Comparison of ENCODE assay signal across 19 cellular contexts in genomic region chr5:168780888-168781287, GRCh38.
A peak's percentile ranks its signal among the peaks of the same experiment; 100 is the strongest.
DNase-seq lines count a peak whose midpoint lies in the region; ATAC-seq and TF ChIP-seq lines count a peak whose summit lies in the region.
"Had no signal": no experiment of that assay in that cellular context is flagged by ENCODE, and none has a peak within 500 bp of the region (broad histone marks: within the 10 kb centered on the region; RNA-seq: fewer than 3 reads in every experiment).

No MANE protein-coding gene starts in this region.

- no peak overlapping the region for H3K4me2 ChIP-seq in neural progenitor cell
- H3K4me2 ChIP-seq: BLaER1 had no signal

- H3K9me3 ChIP-seq in endodermal cell (ENCODE audit: control insufficient read depth, low read length) (peaks cover 6% of the 10 kb centered on the region), neural progenitor cell (ENCODE audit: low read depth) (no peaks in the 10 kb centered on the region)
- H3K9me3 ChIP-seq: BLaER1, HAP-1 had no signal

- no peak overlapping the region for H2AFZ ChIP-seq in neural progenitor cell (replicated peaks)

- H3K4me3 Mint-ChIP-seq in WTC11 (no peak overlapping the region), endodermal cell (no peak overlapping the region), neural progenitor cell (no peak overlapping the region)
- H3K4me3 Mint-ChIP-seq: B cell; CD4-positive, CD25-positive, alpha-beta regulatory T cell; CD8-positive, alpha-beta T cell; HFFc6 had no signal

- no peaks in the 10 kb centered on the region for H4K20me1 ChIP-seq in neural progenitor cell (ENCODE audit: low read depth)
- H4K20me1 ChIP-seq: BLaER1 had no signal

- H3K4me3 ChIP-seq in endodermal cell (ENCODE audit: low read length): no peak overlapping the region
- H3K4me3 ChIP-seq in neural progenitor cell: no peak overlapping the region
- H3K4me3 ChIP-seq: BLaER1, HAP-1 had no signal

- TF ChIP-seq CTCF in WTC11 (IDR thresholded peaks at IDR 0.05) (no peak), endodermal cell (conservative IDR thresholded peaks at IDR 0.05) (no peak), neural progenitor cell (IDR thresholded peaks at IDR 0.05) (no peak)

- POLR2A ChIA-PET in WTC11 (lab: Charles Lee): no interaction called here

- H3K4me1 ChIP-seq in endodermal cell (ENCODE audit: control insufficient read depth, insufficient read depth, low read length): no peaks in the 10 kb centered on the region
- no peaks in the 10 kb centered on the region for H3K4me1 ChIP-seq in neural progenitor cell
- H3K4me1 ChIP-seq: Caco-2, HAP-1 had no signal

- no peaks in the 10 kb centered on the region; the same call in 1 of the 2 replicates for H3K27me3 Mint-ChIP-seq in WTC11 (ENCODE audit: low read depth)
- peaks cover 12% of the 10 kb centered on the region for H3K27me3 Mint-ChIP-seq in endodermal cell (ENCODE audit: insufficient read depth)
- peaks cover 9% of the 10 kb centered on the region for H3K27me3 Mint-ChIP-seq in neural progenitor cell (ENCODE audit: insufficient read depth, low read depth)
- H3K27me3 Mint-ChIP-seq: CD4-positive, CD25-positive, alpha-beta regulatory T cell had no signal

- 89% methylated on average over 3 of the region's 3 CpGs; no CpG with 5 or more reads in 1 of the 2 experiments for WGBS in endodermal cell (ENCODE audit: insufficient coverage in 1 of 2, insufficient read length in 1 of 2), 2 experiments

- H3K36me3 Mint-ChIP-seq in WTC11: no peaks in the 10 kb centered on the region
- H3K36me3 Mint-ChIP-seq in endodermal cell (ENCODE audit: low read depth): no peaks in the 10 kb centered on the region
- H3K36me3 Mint-ChIP-seq in neural progenitor cell: no peaks in the 10 kb centered on the region
- H3K36me3 Mint-ChIP-seq: CD4-positive, CD25-positive, alpha-beta regulatory T cell; CD8-positive, alpha-beta T cell had no signal

- CTCF ChIA-PET in WTC11 (lab: Charles Lee): interaction anchor here (0.6 to 1.1 kb wide), 2 partner anchors 9 to 29 kb away, joined by 3 read pairs; no protein-coding TSS in a partner anchor

- H3K79me2 ChIP-seq in neural progenitor cell (ENCODE audit: low read depth): no peaks in the 10 kb centered on the region

- H3K9me3 Mint-ChIP-seq in WTC11 (no peaks in the 10 kb centered on the region), endodermal cell (no peaks in the 10 kb centered on the region), neural progenitor cell (no peaks in the 10 kb centered on the region)
- H3K9me3 Mint-ChIP-seq: CD8-positive, alpha-beta T cell; HFFc6 had no signal

- H3F3A ChIP-seq in neural progenitor cell (ENCODE audit: low read depth): no peaks in the 10 kb centered on the region

- DNase-seq in NCI-H2171 treated with DMSO at 0.1 percent for 48 hours (lab: John Stamatoyannopoulos, UW) (peak; percentile 17), NCI-H2171 (lab: John Stamatoyannopoulos, UW) (no peak), WTC11 (ENCODE audit: low spot score) (no peak), endodermal cell (peak; percentile 56), neural progenitor cell (ENCODE audit: low spot score) (peak; percentile 24), AG20443 (ENCODE audit: low spot score) (no peak), SKM-1 treated with dmso at 0.1 percent for 144 hours (lab: John Stamatoyannopoulos, UW; ENCODE audit: unreplicated experiment) (no peak)
- DNase-seq: Caco-2; CD4-positive, CD25-positive, alpha-beta regulatory T cell; CD8-positive, alpha-beta T cell; DMS53; DMS79 treated with DMSO at 0.1 percent for 48 hours; GF-D8; GOT3; HFFc6 had no signal

- ATAC-seq in WTC11: peak; percentile 48; the same call in 1 of the 2 replicates
- ATAC-seq: CD8-positive, alpha-beta T cell had no signal

- peaks cover 10% of the 10 kb centered on the region; the same call in 1 of the 2 replicates for H3K4me1 Mint-ChIP-seq in WTC11
- no peaks in the 10 kb centered on the region for H3K4me1 Mint-ChIP-seq in endodermal cell
- H3K4me1 Mint-ChIP-seq in neural progenitor cell: peaks cover 15% of the 10 kb centered on the region
- H3K4me1 Mint-ChIP-seq: B cell; CD4-positive, CD25-positive, alpha-beta regulatory T cell had no signal

- H3K27ac ChIP-seq in endodermal cell (ENCODE audit: low read depth, low read length) (no peak overlapping the region), neural progenitor cell (no peak overlapping the region)
- H3K27ac ChIP-seq: BLaER1, C4-2B had no signal

- H3K9ac ChIP-seq in endodermal cell (ENCODE audit: extremely low read depth, low read length, poor library complexity, severe bottlenecking): no peak overlapping the region
- H3K9ac ChIP-seq in neural progenitor cell: no peak overlapping the region
- H3K9ac ChIP-seq: BLaER1 had no signal

- H3K36me3 ChIP-seq in endodermal cell (ENCODE audit: control insufficient read depth, insufficient read depth, low read length) (no peaks in the 10 kb centered on the region), neural progenitor cell (no peaks in the 10 kb centered on the region)
- H3K36me3 ChIP-seq: BLaER1, HAP-1 had no signal

- H3K27ac Mint-ChIP-seq in WTC11 (no peak overlapping the region), endodermal cell (no peak overlapping the region), neural progenitor cell (no peak overlapping the region)
- H3K27ac Mint-ChIP-seq: B cell; CD8-positive, alpha-beta T cell; HFFc6 had no signal

- H3K27me3 ChIP-seq in endodermal cell (ENCODE audit: control insufficient read depth, insufficient read depth, low read length, poor library complexity, severe bottlenecking): peaks cover 18% of the 10 kb centered on the region
- H3K27me3 ChIP-seq in neural progenitor cell: no peaks in the 10 kb centered on the region
- H3K27me3 ChIP-seq: BLaER1 had no signal

TF ChIP-seq in WTC11, 78 proteins besides CTCF, POLR2A, EP300 and RAD21:
- TF ChIP-seq E2F1 (CRISPR knock-in tag; IDR thresholded peaks at IDR 0.05) (no peak), ZNF532 (CRISPR knock-in tag; IDR thresholded peaks at IDR 0.05; ENCODE audit: borderline replicate concordance) (no peak), FOXJ3 (CRISPR knock-in tag; IDR thresholded peaks at IDR 0.05; ENCODE audit: borderline replicate concordance) (no peak), TCF7 (CRISPR knock-in tag; IDR thresholded peaks at IDR 0.05; ENCODE audit: low read depth) (no peak), JUN (CRISPR knock-in tag; IDR thresholded peaks at IDR 0.05) (no peak), FOXP1 (CRISPR knock-in tag; IDR thresholded peaks at IDR 0.05; ENCODE audit: borderline replicate concordance) (no peak)

Comparison
In these comparisons a context has a peak if more than half of its experiments do, and no peak if none do; other contexts are left out.
1. DNase-seq: peak in NCI-H2171 treated with DMSO at 0.1 percent for 48 hours (single experiment), endodermal cell (single experiment) and neural progenitor cell (single experiment); none in NCI-H2171 (single experiment), WTC11 (single experiment), AG20443 (single experiment) and SKM-1 treated with dmso at 0.1 percent for 144 hours (single experiment).